In genomic region chr11:11416917-11417316, GRCh38 we compare ENCODE assay signal across 11 cellular contexts.
DNase-seq lines count a peak whose midpoint lies in the region; ATAC-seq lines count a peak whose summit lies in the region.
"Had no signal": no experiment of that assay in that cellular context is flagged by ENCODE, and none has a peak within 500 bp of the region (broad histone marks: within the 10 kb centered on the region; RNA-seq: fewer than 3 reads in every experiment).

No MANE protein-coding gene starts in this region.

- ATAC-seq in esophagus mucosa: peak; percentile 12
- ATAC-seq in sciatic nerve: peak; percentile 18
- no peak for ATAC-seq in HG03280 (IDR thresholded peaks at IDR 0.05; ENCODE audit: unreplicated experiment)
- ATAC-seq: activated CD8-positive, alpha-beta T cell treated with anti-CD3 and anti-CD28 coated beads, Interleukin-2, amount 10 ng/mL, durations not matched to agents 7 days and 5 days had no signal

- peak; percentile 81 for DNase-seq in H4 (ENCODE audit: low spot score)
- peak; percentile 5 for DNase-seq in RKO (ENCODE audit: low spot score)
- DNase-seq in sciatic nerve (ENCODE audit: low spot score): no peak
- no peak for DNase-seq in NCI-H446 (lab: John Stamatoyannopoulos, UW)
- DNase-seq in T-helper 9 cell: no peak
- DNase-seq in COLO668 (lab: John Stamatoyannopoulos, UW; ENCODE audit: unreplicated experiment): no peak
- DNase-seq: activated CD8-positive, alpha-beta T cell treated with anti-CD3 and anti-CD28 coated beads, Interleukin-2, amount 10 ng/mL, durations not matched to agents 7 days and 5 days; NCI-H345; stimulated activated naive CD4-positive, alpha-beta T cell treated with Interleukin-2 at 50 U/mL for 16 hours had no signal

- intact Hi-C loops in sciatic nerve (cut with DNase I): no loop called here

Comparison
In these comparisons a context has a peak if more than half of its experiments do, and no peak if none do; other contexts are left out.
1. DNase-seq: peak in H4 (single experiment) and RKO (single experiment); none in sciatic nerve (single experiment), NCI-H446 (0 of 2), T-helper 9 cell (single experiment) and COLO668 (single experiment).